2 cellular contexts compared by ENCODE assay signal in genomic region chr9:129404621-129405020, GRCh38.
TF ChIP-seq lines count a peak whose summit lies in the region.

No MANE protein-coding gene starts in this region.

TF ChIP-seq in SK-N-SH, 30 proteins besides CTCF, POLR2A, EP300 and RAD21 (continued from another document):
- TF ChIP-seq PBX3 (IDR thresholded peaks at IDR 0.05) (no peak), ELF1 (IDR thresholded peaks at IDR 0.05) (no peak), NFIC (IDR thresholded peaks at IDR 0.05; ENCODE audit: borderline replicate concordance) (no peak), JUND (IDR thresholded peaks at IDR 0.05) (no peak)

TF ChIP-seq in SK-N-SH treated with all-trans-retinoic acid at 6 μM for 48 hours, 23 proteins besides CTCF, POLR2A, EP300 and RAD21 (continued from another document):
- TF ChIP-seq PATZ1 (CRISPR knock-in tag; IDR thresholded peaks at IDR 0.05; ENCODE audit: borderline replicate concordance) = no peak
